2 cellular contexts compared by ENCODE assay signal in the genomic region with DNA sequence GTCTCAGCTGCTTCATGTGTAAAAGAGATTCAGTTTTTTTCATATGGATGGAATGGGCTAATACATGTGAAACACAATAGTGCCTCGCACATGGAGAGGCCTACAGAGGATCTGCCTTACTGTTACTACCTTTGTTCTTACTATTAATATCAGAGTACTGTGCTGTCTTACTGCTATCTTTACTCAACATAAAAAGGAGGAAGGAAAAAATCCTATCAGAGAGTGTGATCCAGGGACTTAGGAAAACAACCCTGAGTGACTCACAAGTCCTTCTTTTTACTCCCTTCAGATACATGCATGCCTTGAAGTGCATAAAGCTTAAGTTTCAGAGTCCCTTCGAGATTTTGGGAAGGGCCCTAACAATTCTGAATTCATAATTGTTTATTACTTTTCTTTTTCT.
TF ChIP-seq lines count a peak whose summit lies in the region.

No MANE protein-coding gene starts in this region.

TF ChIP-seq in IMR-90, 13 proteins besides CTCF, POLR2A, EP300 and RAD21 (continued from another document):
- TF ChIP-seq, protein P1, sequence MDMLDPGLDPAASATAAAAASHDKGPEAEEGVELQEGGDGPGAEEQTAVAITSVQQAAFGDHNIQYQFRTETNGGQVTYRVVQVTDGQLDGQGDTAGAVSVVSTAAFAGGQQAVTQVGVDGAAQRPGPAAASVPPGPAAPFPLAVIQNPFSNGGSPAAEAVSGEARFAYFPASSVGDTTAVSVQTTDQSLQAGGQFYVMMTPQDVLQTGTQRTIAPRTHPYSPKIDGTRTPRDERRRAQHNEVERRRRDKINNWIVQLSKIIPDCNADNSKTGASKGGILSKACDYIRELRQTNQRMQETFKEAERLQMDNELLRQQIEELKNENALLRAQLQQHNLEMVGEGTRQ (IDR thresholded peaks at IDR 0.05; ENCODE audit: low read depth, low read length) = no peak
- TF ChIP-seq RFX5 (IDR thresholded peaks at IDR 0.05; ENCODE audit: low read depth, low read length) (no peak), CEBPB (IDR thresholded peaks at IDR 0.05; ENCODE audit: low read depth, low read length) (no peak), MAZ (IDR thresholded peaks at IDR 0.05; ENCODE audit: borderline replicate concordance, low read depth, low read length) (no peak)
- TF ChIP-seq, protein P2, sequence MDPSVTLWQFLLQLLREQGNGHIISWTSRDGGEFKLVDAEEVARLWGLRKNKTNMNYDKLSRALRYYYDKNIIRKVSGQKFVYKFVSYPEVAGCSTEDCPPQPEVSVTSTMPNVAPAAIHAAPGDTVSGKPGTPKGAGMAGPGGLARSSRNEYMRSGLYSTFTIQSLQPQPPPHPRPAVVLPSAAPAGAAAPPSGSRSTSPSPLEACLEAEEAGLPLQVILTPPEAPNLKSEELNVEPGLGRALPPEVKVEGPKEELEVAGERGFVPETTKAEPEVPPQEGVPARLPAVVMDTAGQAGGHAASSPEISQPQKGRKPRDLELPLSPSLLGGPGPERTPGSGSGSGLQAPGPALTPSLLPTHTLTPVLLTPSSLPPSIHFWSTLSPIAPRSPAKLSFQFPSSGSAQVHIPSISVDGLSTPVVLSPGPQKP (IDR thresholded peaks at IDR 0.05; ENCODE audit: borderline replicate concordance, low read depth, low read length) = no peak
TF ChIP-seq in IMR-90: peak in this region for 0.

TF ChIP-seq in HepG2, 621 proteins besides CTCF, POLR2A, EP300 and RAD21:
- TF ChIP-seq, protein P3, sequence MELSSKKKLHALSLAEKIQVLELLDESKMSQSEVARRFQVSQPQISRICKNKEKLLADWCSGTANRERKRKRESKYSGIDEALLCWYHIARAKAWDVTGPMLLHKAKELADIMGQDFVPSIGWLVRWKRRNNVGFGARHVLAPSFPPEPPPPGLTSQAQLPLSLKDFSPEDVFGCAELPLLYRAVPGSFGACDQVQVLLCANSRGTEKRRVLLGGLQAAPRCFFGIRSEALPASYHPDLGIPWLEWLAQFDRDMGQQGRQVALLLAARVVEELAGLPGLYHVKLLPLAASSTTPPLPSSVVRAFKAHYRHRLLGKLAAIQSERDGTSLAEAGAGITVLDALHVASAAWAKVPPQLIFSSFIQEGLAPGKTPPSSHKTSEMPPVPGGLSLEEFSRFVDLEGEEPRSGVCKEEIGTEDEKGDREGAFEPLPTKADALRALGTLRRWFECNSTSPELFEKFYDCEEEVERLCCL (CRISPR knock-in tag; IDR thresholded peaks at IDR 0.05; ENCODE audit: borderline replicate concordance) = no peak
- TF ChIP-seq ARNTL (CRISPR knock-in tag; IDR thresholded peaks at IDR 0.05) (no peak), ZSCAN20 (CRISPR knock-in tag; IDR thresholded peaks at IDR 0.05; ENCODE audit: borderline replicate concordance) (no peak), ZNF569 (CRISPR knock-in tag; IDR thresholded peaks at IDR 0.05; ENCODE audit: borderline replicate concordance) (no peak), ZNF652 (CRISPR knock-in tag; IDR thresholded peaks at IDR 0.05; ENCODE audit: borderline replicate concordance, low read depth) (no peak), ZNF350 (CRISPR knock-in tag; IDR thresholded peaks at IDR 0.05; ENCODE audit: borderline replicate concordance, low read depth) (no peak), ZNF607 (CRISPR knock-in tag; IDR thresholded peaks at IDR 0.05; ENCODE audit: borderline replicate concordance) (no peak), FIP1L1 (IDR thresholded peaks at IDR 0.05; ENCODE audit: borderline replicate concordance, insufficient read depth, low read depth, low read length) (no peak), GATA4 (IDR thresholded peaks at IDR 0.05; ENCODE audit: borderline replicate concordance, low read depth) (no peak), RFX5 (IDR thresholded peaks at IDR 0.05; ENCODE audit: low read depth, low read length) (no peak), ZNF883 (CRISPR knock-in tag; IDR thresholded peaks at IDR 0.05; ENCODE audit: not compliant biosample characterization) (no peak), ZBTB38 (CRISPR knock-in tag; IDR thresholded peaks at IDR 0.05) (no peak), PAWR (CRISPR knock-in tag; IDR thresholded peaks at IDR 0.05; ENCODE audit: borderline replicate concordance) (no peak)
- TF ChIP-seq, protein P4, sequence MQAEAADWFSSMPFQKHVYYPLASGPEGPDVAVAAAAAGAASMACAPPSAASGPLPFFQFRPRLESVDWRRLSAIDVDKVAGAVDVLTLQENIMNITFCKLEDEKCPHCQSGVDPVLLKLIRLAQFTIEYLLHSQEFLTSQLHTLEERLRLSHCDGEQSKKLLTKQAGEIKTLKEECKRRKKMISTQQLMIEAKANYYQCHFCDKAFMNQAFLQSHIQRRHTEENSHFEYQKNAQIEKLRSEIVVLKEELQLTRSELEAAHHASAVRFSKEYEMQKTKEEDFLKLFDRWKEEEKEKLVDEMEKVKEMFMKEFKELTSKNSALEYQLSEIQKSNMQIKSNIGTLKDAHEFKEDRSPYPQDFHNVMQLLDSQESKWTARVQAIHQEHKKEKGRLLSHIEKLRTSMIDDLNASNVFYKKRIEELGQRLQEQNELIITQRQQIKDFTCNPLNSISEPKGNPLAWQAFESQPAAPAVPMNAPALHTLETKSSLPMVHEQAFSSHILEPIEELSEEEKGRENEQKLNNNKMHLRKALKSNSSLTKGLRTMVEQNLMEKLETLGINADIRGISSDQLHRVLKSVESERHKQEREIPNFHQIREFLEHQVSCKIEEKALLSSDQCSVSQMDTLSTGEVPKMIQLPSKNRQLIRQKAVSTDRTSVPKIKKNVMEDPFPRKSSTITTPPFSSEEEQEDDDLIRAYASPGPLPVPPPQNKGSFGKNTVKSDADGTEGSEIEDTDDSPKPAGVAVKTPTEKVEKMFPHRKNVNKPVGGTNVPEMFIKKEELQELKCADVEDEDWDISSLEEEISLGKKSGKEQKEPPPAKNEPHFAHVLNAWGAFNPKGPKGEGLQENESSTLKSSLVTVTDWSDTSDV (CRISPR knock-in tag; IDR thresholded peaks at IDR 0.05) = no peak
- TF ChIP-seq, protein P5, sequence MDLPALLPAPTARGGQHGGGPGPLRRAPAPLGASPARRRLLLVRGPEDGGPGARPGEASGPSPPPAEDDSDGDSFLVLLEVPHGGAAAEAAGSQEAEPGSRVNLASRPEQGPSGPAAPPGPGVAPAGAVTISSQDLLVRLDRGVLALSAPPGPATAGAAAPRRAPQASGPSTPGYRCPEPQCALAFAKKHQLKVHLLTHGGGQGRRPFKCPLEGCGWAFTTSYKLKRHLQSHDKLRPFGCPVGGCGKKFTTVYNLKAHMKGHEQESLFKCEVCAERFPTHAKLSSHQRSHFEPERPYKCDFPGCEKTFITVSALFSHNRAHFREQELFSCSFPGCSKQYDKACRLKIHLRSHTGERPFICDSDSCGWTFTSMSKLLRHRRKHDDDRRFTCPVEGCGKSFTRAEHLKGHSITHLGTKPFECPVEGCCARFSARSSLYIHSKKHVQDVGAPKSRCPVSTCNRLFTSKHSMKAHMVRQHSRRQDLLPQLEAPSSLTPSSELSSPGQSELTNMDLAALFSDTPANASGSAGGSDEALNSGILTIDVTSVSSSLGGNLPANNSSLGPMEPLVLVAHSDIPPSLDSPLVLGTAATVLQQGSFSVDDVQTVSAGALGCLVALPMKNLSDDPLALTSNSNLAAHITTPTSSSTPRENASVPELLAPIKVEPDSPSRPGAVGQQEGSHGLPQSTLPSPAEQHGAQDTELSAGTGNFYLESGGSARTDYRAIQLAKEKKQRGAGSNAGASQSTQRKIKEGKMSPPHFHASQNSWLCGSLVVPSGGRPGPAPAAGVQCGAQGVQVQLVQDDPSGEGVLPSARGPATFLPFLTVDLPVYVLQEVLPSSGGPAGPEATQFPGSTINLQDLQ (CRISPR knock-in tag; IDR thresholded peaks at IDR 0.05) = no peak
- TF ChIP-seq, protein P6, sequence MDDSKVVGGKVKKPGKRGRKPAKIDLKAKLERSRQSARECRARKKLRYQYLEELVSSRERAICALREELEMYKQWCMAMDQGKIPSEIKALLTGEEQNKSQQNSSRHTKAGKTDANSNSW (CRISPR knock-in tag; IDR thresholded peaks at IDR 0.05; ENCODE audit: borderline replicate concordance) = no peak
TF ChIP-seq in HepG2: peak in this region for 0.
